Comparison of ENCODE assay signal across 27 cellular contexts in the genomic region with DNA sequence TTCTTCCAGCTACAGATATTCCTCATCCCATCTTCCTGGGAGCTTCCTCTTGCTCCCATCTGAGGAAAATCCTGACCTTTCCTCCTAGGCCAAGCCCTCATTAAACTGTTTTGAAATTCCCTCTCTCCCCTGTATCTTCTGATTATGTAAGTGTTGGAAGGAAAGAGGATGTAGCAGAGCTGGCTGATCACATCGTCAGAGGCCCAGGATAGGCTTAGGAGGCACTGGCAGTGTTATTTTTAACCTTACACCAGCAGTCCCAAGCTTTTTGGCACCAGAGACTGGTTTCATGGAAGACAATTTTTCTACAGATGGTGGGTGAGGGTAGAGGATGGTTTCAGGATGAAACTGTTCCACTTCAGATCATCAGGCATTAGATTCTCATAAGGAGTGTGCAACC.
"Had no signal": no experiment of that assay in that cellular context is flagged by ENCODE, and none has a peak within 500 bp of the region (broad histone marks: within the 10 kb centered on the region; RNA-seq: fewer than 3 reads in every experiment).

No MANE protein-coding gene starts in this region.

- FAIRE-seq: urothelium cell line had no signal

- H3K9me3 ChIP-seq: neutrophil, psoas muscle, suprapubic skin, thoracic aorta, tibial artery, upper lobe of right lung had no signal

- H3K27me3 ChIP-seq: hepatocyte, neural progenitor cell, neutrophil, suprapubic skin, tibial artery, upper lobe of right lung had no signal

- H3K27ac Mint-ChIP-seq: mesothelial cell of epicardium; naive B cell; natural killer cell; nephron progenitor cell; neural progenitor cell; stimulated activated effector memory CD8-positive, alpha-beta T cell treated with anti-CD3 and anti-CD28 coated beads, Interleukin-12 subunit alpha, Interleukin-12 subunit beta, amount 100 ng/mL, for 72 hours; stimulated activated naive CD8-positive, alpha-beta T cell treated with anti-CD3 and anti-CD28 coated beads, Interleukin-15, Interleukin-2, amounts not matched to agents 100 ng/mL and 50 ng/mL, for 24 hours had no signal

- DNase-seq: head of caudate nucleus; islet precursor cell; mesendoderm; naive B cell; natural killer cell; nephron progenitor cell; occipital lobe; psoas muscle; stimulated activated CD4-positive, alpha-beta T cell treated with anti-CD3 and anti-CD28 coated beads, Interleukin-4, amount 100 ng/mL, for 24 hours; stimulated activated naive CD4-positive, alpha-beta T cell; tibial artery; trophoblast cell; upper lobe of right lung had no signal

- H3K4me1 Mint-ChIP-seq: naive B cell, natural killer cell had no signal

- H3K4me3 Mint-ChIP-seq: mesothelial cell of epicardium; naive B cell; natural killer cell; nephron progenitor cell; neural progenitor cell; stimulated activated effector memory CD8-positive, alpha-beta T cell treated with anti-CD3 and anti-CD28 coated beads, Interleukin-12 subunit alpha, Interleukin-12 subunit beta, amount 100 ng/mL, for 72 hours; stimulated activated naive CD8-positive, alpha-beta T cell treated with anti-CD3 and anti-CD28 coated beads, Interleukin-15, Interleukin-2, amounts not matched to agents 100 ng/mL and 50 ng/mL, for 24 hours had no signal

- H3K4me3 ChIP-seq: hepatocyte, lung, neural progenitor cell, psoas muscle, skin epidermis, suprapubic skin, thoracic aorta, tibial artery, upper lobe of right lung had no signal

- H3K36me3 Mint-ChIP-seq: mesothelial cell of epicardium; naive B cell; natural killer cell; neural progenitor cell; stimulated activated effector memory CD8-positive, alpha-beta T cell treated with anti-CD3 and anti-CD28 coated beads, Interleukin-12 subunit alpha, Interleukin-12 subunit beta, amount 100 ng/mL, for 72 hours had no signal

- H3K36me3 ChIP-seq: neural progenitor cell, neutrophil, suprapubic skin, thoracic aorta, tibial artery, upper lobe of right lung had no signal

- H3K27ac ChIP-seq: hepatocyte, neural progenitor cell, neutrophil, parathyroid adenoma, psoas muscle, skin epidermis, suprapubic skin, thoracic aorta, tibial artery, upper lobe of right lung had no signal

- H3K4me1 ChIP-seq: parathyroid adenoma, suprapubic skin, upper lobe of right lung had no signal

- ATAC-seq: left lobe of liver, natural killer cell, sciatic nerve, upper lobe of right lung had no signal

- H3K9me3 Mint-ChIP-seq: naive B cell; natural killer cell; stimulated activated effector memory CD8-positive, alpha-beta T cell treated with anti-CD3 and anti-CD28 coated beads, Interleukin-12 subunit alpha, Interleukin-12 subunit beta, amount 100 ng/mL, for 72 hours; stimulated activated naive CD8-positive, alpha-beta T cell treated with anti-CD3 and anti-CD28 coated beads, Interleukin-15, Interleukin-2, amounts not matched to agents 100 ng/mL and 50 ng/mL, for 24 hours had no signal
